ENCODE assay signal across 19 cellular contexts in the genomic region with DNA sequence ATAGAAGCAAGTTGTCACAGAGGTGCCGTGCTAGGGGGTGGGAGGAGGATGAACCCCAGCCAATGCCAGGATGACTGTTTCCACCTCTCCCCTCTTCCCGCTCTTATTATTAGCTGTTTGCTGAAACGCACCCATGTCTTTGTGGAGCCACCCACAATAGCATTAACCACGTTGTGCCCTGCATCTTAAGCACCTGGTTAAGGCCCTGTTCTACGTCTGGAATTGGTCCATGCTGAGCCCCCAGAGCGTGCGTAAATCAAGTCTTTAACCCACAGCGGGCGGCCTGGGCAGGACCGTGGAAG.
DNase-seq lines count a peak whose midpoint lies in the region; ATAC-seq, FAIRE-seq and TF ChIP-seq lines count a peak whose summit lies in the region.
"Had no signal": no experiment of that assay in that cellular context is flagged by ENCODE, and none has a peak within 500 bp of the region (broad histone marks: within the 10 kb centered on the region; RNA-seq: fewer than 3 reads in every experiment).

No MANE protein-coding gene starts in this region.

- peak overlapping the region; percentile 88 for H3K18ac ChIP-seq in neuronal stem cell (ENCODE audit: low read length)

- H4K91ac ChIP-seq in neuronal stem cell (ENCODE audit: low read depth, low read length, poor library complexity): no peak overlapping the region

- H2BK120ac ChIP-seq in neuronal stem cell (ENCODE audit: low read depth, low read length): no peak overlapping the region

- H3K9me3 ChIP-seq in A549 (peaks cover 11% of the 10 kb centered on the region; the same call in 1 of the 3 replicates), HUES48 (ENCODE audit: control insufficient read depth, insufficient read depth, low read length) (no peaks in the 10 kb centered on the region), neuronal stem cell (replicated peaks in 1 of 2; ENCODE audit: control insufficient read depth in 2 of 2, insufficient read depth in 1 of 2, low read depth in 1 of 2, low read length in 2 of 2) (peaks cover 0 to 17% of the 10 kb centered on the region in 2 donors)
- H3K9me3 ChIP-seq: uterus had no signal

- no peak for TF ChIP-seq EP300 in A549 (IDR thresholded peaks at IDR 0.05)

- H3K36me3 ChIP-seq in HUES48 (ENCODE audit: control insufficient read depth, insufficient read depth, low read length) (no peaks in the 10 kb centered on the region), neuronal stem cell (replicated peaks in 1 of 2; ENCODE audit: control insufficient read depth in 2 of 2, insufficient read depth in 2 of 2, low read length in 2 of 2) (peaks cover 9 to 23% of the 10 kb centered on the region in 2 donors)
- H3K36me3 ChIP-seq: uterus had no signal

- DNase-seq in A549 (ENCODE audit: low read depth in 1 of 2, low spot score in 1 of 2): no peak
- no peak for DNase-seq in glutamatergic neuron
- DNase-seq in neuronal stem cell (ENCODE audit: low spot score): no peak
- DNase-seq in stimulated activated CD4-positive, alpha-beta T cell treated with anti-CD3 and anti-CD28 coated beads, Interleukin-4, amount 100 ng/mL, for 4 hours: no peak
- DNase-seq in COLO829 (ENCODE audit: low spot score): no peak
- DNase-seq: activated CD4-positive, CD25-positive, alpha-beta regulatory T cell; activated effector memory CD4-positive, alpha-beta T cell treated with Interleukin-2 at 50 U/mL for 16 hours; amniotic stem cell; CD8-positive, alpha-beta T cell; HFFc6; left colon; NCI-H2029 treated with DMSO at 0.1 percent for 48 hours; NCI-H524; T-helper 17 cell had no signal

- no peak overlapping the region for H3K23ac ChIP-seq in neuronal stem cell (ENCODE audit: low read depth, low read length, poor library complexity)

- peaks cover 5% of the 10 kb centered on the region for H3K36me3 Mint-ChIP-seq in glutamatergic neuron (ENCODE audit: unreplicated experiment)

- peaks cover 9% of the 10 kb centered on the region for H3K27me3 Mint-ChIP-seq in glutamatergic neuron (ENCODE audit: unreplicated experiment)
- H3K27me3 Mint-ChIP-seq: T-helper 17 cell had no signal

- H2AFZ ChIP-seq in neuronal stem cell (ENCODE audit: low read length): no peak overlapping the region
- H2AFZ ChIP-seq: parathyroid adenoma had no signal

- H3K4ac ChIP-seq in neuronal stem cell (ENCODE audit: low read length): no peak overlapping the region

- POLR2A ChIA-PET in A549 (lab: Yijun Ruan, JAX): no interaction called here

- H3K27ac ChIP-seq in A549: peak overlapping the region; percentile 70 to 89; a peak in 4 of 6 replicates
- peak overlapping the region; percentile 77 for H3K27ac ChIP-seq in HUES48 (ENCODE audit: low read depth, low read length)
- peak overlapping the region; percentile 63 for H3K27ac ChIP-seq in neuronal stem cell (replicated peaks; ENCODE audit: low read length)
- H3K27ac ChIP-seq: parathyroid adenoma had no signal

- H3K4me1 Mint-ChIP-seq in glutamatergic neuron (ENCODE audit: low read depth, unreplicated experiment): peaks cover 5% of the 10 kb centered on the region

- WGBS in A549 (ENCODE audit: missing lambda C conversion rate): 93% methylated on average over 10 of the region's 10 CpGs
- no CpG with 5 or more reads among the region's 10 CpGs for WGBS in neuronal stem cell (ENCODE audit: extremely low coverage in 2 of 2, insufficient read length in 2 of 2, insufficient replicate concordance in 1 of 2), 2 donors

- H2AK5ac ChIP-seq in neuronal stem cell (ENCODE audit: low read depth, low read length): peak overlapping the region; percentile 34

- no peak overlapping the region for H3K4me3 Mint-ChIP-seq in glutamatergic neuron (ENCODE audit: unreplicated experiment)
- H3K4me3 Mint-ChIP-seq: CD8-positive, alpha-beta T cell; HFFc6; T-helper 17 cell had no signal

- H3K4me3 ChIP-seq in A549 (no peak overlapping the region), HUES48 (ENCODE audit: low read depth, low read length) (no peak overlapping the region), neuronal stem cell (ENCODE audit: low read length in 2 of 2) (no peak overlapping the region)
- H3K4me3 ChIP-seq: uterus had no signal

- ATAC-seq in A549 (no peak), GM18505 (IDR thresholded peaks at IDR 0.05; ENCODE audit: unreplicated experiment) (no peak), GM21447 (IDR thresholded peaks at IDR 0.05; ENCODE audit: unreplicated experiment) (no peak)
- ATAC-seq: CD8-positive, alpha-beta T cell; left colon; T-helper 17 cell had no signal

- H4K8ac ChIP-seq in neuronal stem cell (ENCODE audit: low read depth, low read length): no peak overlapping the region

- H3K14ac ChIP-seq in neuronal stem cell (ENCODE audit: low read length): no peak overlapping the region

- TF ChIP-seq POLR2A in A549 (IDR thresholded peaks at IDR 0.05; ENCODE audit: low read length) (no peak), GM18505 (IDR thresholded peaks at IDR 0.05; ENCODE audit: borderline replicate concordance, extremely low read depth, insufficient read depth, insufficient read length) (no peak)

- H2BK5ac ChIP-seq in neuronal stem cell (ENCODE audit: low read length): peak overlapping the region; percentile 35

- H3K27ac Mint-ChIP-seq in glutamatergic neuron (ENCODE audit: unreplicated experiment): peak overlapping the region; percentile 53
- H3K27ac Mint-ChIP-seq: CD8-positive, alpha-beta T cell; HFFc6; T-helper 17 cell had no signal

- H3K4me1 ChIP-seq in A549 (peaks cover 46% of the 10 kb centered on the region), HUES48 (ENCODE audit: control insufficient read depth, insufficient read depth, low read length) (peaks cover 29% of the 10 kb centered on the region), neuronal stem cell (ENCODE audit: control insufficient read depth in 2 of 2, insufficient read depth in 1 of 2, low read depth in 1 of 2, low read length in 2 of 2) (peaks cover 15 to 16% of the 10 kb centered on the region in 2 donors)

- H3K4me2 ChIP-seq in A549 (no peak overlapping the region), neuronal stem cell (ENCODE audit: insufficient read depth, low read length, poor library complexity, severe bottlenecking) (no peak overlapping the region)

- CTCF ChIA-PET in A549 (lab: Yijun Ruan, JAX): interaction anchor here (1.2 to 4.1 kb wide), 2 partner anchors 62 to 137 kb away, joined by 5 to 16 read pairs; no protein-coding TSS in a partner anchor

- H2BK12ac ChIP-seq in neuronal stem cell (ENCODE audit: low read length): no peak overlapping the region

- H3K27me3 ChIP-seq in HUES48 (ENCODE audit: control insufficient read depth, insufficient read depth, low read length) (no peaks in the 10 kb centered on the region), neuronal stem cell (ENCODE audit: control insufficient read depth in 3 of 3, insufficient read depth in 3 of 3, low read depth in 1 of 3, low read length in 3 of 3) (no peaks in the 10 kb centered on the region)
- H3K27me3 ChIP-seq: uterus had no signal

- H3K9ac ChIP-seq in HUES48 (ENCODE audit: low read depth, low read length): 0 out of 2 replicates have a peak overlapping the region, but pooled peaks have one; percentile 14
- H3K9ac ChIP-seq in neuronal stem cell (ENCODE audit: low read depth, low read length, poor library complexity): peak overlapping the region; percentile 15
- H3K9ac ChIP-seq: parathyroid adenoma had no signal

- TF ChIP-seq CTCF in A549 (IDR thresholded peaks at IDR 0.05) (no peak), glutamatergic neuron (IDR thresholded peaks at IDR 0.05; ENCODE audit: partially characterized antibody, unreplicated experiment) (no peak)

- TF ChIP-seq RAD21 in A549 (conservative IDR thresholded peaks at IDR 0.05 in 1 of 2, IDR thresholded peaks at IDR 0.05 in 1 of 2): no peak

- peaks cover 5% of the 10 kb centered on the region for H3K9me3 Mint-ChIP-seq in glutamatergic neuron (ENCODE audit: unreplicated experiment)
- H3K9me3 Mint-ChIP-seq: HFFc6 had no signal

- peaks cover 6% of the 10 kb centered on the region for H3K79me1 ChIP-seq in neuronal stem cell (ENCODE audit: low read depth, low read length)

- no peak overlapping the region for H2BK15ac ChIP-seq in neuronal stem cell (ENCODE audit: low read length)

- FAIRE-seq in A549 (lab: Jason Lieb, UNC): no peak

TF ChIP-seq in A549, 52 proteins besides CTCF, POLR2A, EP300 and RAD21:
- TF ChIP-seq, protein P1, sequence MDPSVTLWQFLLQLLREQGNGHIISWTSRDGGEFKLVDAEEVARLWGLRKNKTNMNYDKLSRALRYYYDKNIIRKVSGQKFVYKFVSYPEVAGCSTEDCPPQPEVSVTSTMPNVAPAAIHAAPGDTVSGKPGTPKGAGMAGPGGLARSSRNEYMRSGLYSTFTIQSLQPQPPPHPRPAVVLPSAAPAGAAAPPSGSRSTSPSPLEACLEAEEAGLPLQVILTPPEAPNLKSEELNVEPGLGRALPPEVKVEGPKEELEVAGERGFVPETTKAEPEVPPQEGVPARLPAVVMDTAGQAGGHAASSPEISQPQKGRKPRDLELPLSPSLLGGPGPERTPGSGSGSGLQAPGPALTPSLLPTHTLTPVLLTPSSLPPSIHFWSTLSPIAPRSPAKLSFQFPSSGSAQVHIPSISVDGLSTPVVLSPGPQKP (IDR thresholded peaks at IDR 0.05; ENCODE audit: low read depth, low read length): no peak
- TF ChIP-seq, protein P2, sequence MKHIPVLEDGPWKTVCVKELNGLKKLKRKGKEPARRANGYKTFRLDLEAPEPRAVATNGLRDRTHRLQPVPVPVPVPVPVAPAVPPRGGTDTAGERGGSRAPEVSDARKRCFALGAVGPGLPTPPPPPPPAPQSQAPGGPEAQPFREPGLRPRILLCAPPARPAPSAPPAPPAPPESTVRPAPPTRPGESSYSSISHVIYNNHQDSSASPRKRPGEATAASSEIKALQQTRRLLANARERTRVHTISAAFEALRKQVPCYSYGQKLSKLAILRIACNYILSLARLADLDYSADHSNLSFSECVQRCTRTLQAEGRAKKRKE (CRISPR knock-in tag; IDR thresholded peaks at IDR 0.05; ENCODE audit: low read depth): no peak
- no peak for TF ChIP-seq ZNF302 (CRISPR knock-in tag; IDR thresholded peaks at IDR 0.05)
- TF ChIP-seq, protein P3, sequence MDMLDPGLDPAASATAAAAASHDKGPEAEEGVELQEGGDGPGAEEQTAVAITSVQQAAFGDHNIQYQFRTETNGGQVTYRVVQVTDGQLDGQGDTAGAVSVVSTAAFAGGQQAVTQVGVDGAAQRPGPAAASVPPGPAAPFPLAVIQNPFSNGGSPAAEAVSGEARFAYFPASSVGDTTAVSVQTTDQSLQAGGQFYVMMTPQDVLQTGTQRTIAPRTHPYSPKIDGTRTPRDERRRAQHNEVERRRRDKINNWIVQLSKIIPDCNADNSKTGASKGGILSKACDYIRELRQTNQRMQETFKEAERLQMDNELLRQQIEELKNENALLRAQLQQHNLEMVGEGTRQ (IDR thresholded peaks at IDR 0.05): no peak
